In the genomic region with DNA sequence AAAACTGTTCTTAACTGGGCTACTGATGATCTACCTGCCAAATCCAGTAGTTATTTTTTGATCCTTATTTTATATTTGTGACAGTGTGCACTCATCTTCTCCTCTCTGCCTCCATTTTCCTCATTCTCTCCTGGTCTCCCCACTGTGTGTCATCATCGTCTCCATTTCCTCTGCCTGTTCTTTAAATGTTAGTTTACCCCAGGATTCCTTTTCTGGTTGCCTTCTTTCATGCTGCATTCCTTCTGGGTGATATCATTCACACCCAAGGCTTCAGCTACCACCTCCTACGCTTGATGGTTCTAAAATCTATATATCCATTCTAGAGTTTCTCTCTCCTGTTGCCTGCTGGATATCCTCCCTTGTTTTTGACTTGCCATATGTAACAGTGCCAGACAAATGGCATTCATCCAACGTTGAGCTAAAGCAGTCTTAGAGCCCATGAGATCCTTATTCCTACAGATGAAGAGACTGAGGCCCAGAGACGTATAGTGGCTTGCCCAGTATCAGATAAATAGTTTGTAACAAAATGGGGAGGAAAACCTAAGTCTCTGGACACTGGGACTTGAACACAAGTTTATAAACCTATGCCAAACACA, we compare ENCODE assay signal across 1 cellular context.
TF ChIP-seq lines count a peak whose summit lies in the region.

No MANE protein-coding gene starts in this region.

TF ChIP-seq in GM23338, 12 proteins besides CTCF, POLR2A, EP300 and RAD21:
- TF ChIP-seq, protein P1, sequence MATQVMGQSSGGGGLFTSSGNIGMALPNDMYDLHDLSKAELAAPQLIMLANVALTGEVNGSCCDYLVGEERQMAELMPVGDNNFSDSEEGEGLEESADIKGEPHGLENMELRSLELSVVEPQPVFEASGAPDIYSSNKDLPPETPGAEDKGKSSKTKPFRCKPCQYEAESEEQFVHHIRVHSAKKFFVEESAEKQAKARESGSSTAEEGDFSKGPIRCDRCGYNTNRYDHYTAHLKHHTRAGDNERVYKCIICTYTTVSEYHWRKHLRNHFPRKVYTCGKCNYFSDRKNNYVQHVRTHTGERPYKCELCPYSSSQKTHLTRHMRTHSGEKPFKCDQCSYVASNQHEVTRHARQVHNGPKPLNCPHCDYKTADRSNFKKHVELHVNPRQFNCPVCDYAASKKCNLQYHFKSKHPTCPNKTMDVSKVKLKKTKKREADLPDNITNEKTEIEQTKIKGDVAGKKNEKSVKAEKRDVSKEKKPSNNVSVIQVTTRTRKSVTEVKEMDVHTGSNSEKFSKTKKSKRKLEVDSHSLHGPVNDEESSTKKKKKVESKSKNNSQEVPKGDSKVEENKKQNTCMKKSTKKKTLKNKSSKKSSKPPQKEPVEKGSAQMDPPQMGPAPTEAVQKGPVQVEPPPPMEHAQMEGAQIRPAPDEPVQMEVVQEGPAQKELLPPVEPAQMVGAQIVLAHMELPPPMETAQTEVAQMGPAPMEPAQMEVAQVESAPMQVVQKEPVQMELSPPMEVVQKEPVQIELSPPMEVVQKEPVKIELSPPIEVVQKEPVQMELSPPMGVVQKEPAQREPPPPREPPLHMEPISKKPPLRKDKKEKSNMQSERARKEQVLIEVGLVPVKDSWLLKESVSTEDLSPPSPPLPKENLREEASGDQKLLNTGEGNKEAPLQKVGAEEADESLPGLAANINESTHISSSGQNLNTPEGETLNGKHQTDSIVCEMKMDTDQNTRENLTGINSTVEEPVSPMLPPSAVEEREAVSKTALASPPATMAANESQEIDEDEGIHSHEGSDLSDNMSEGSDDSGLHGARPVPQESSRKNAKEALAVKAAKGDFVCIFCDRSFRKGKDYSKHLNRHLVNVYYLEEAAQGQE (IDR thresholded peaks at IDR 0.05; ENCODE audit: unreplicated experiment), result no peak
- TF ChIP-seq CREB1 (CRISPR knock-in tag; IDR thresholded peaks at IDR 0.05; ENCODE audit: low read depth) (no peak), POLR2AphosphoS5 (IDR thresholded peaks at IDR 0.05; ENCODE audit: low read depth) (no peak), JUNB (IDR thresholded peaks at IDR 0.05; ENCODE audit: unreplicated experiment) (no peak), ZNF114 (CRISPR knock-in tag; IDR thresholded peaks at IDR 0.05) (no peak), EZH2phosphoT487 (IDR thresholded peaks at IDR 0.05; ENCODE audit: unreplicated experiment) (no peak), ZNF331 (CRISPR knock-in tag; IDR thresholded peaks at IDR 0.05; ENCODE audit: low read depth) (no peak), NANOG (IDR thresholded peaks at IDR 0.05; ENCODE audit: borderline replicate concordance) (no peak), STAT1 (IDR thresholded peaks at IDR 0.05; ENCODE audit: unreplicated experiment) (no peak), EZH2 (IDR thresholded peaks at IDR 0.05; ENCODE audit: low read depth, unreplicated experiment) (no peak)
- TF ChIP-seq, protein P2, sequence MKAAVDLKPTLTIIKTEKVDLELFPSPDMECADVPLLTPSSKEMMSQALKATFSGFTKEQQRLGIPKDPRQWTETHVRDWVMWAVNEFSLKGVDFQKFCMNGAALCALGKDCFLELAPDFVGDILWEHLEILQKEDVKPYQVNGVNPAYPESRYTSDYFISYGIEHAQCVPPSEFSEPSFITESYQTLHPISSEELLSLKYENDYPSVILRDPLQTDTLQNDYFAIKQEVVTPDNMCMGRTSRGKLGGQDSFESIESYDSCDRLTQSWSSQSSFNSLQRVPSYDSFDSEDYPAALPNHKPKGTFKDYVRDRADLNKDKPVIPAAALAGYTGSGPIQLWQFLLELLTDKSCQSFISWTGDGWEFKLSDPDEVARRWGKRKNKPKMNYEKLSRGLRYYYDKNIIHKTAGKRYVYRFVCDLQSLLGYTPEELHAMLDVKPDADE (IDR thresholded peaks at IDR 0.05), result no peak
- TF ChIP-seq, protein P3, sequence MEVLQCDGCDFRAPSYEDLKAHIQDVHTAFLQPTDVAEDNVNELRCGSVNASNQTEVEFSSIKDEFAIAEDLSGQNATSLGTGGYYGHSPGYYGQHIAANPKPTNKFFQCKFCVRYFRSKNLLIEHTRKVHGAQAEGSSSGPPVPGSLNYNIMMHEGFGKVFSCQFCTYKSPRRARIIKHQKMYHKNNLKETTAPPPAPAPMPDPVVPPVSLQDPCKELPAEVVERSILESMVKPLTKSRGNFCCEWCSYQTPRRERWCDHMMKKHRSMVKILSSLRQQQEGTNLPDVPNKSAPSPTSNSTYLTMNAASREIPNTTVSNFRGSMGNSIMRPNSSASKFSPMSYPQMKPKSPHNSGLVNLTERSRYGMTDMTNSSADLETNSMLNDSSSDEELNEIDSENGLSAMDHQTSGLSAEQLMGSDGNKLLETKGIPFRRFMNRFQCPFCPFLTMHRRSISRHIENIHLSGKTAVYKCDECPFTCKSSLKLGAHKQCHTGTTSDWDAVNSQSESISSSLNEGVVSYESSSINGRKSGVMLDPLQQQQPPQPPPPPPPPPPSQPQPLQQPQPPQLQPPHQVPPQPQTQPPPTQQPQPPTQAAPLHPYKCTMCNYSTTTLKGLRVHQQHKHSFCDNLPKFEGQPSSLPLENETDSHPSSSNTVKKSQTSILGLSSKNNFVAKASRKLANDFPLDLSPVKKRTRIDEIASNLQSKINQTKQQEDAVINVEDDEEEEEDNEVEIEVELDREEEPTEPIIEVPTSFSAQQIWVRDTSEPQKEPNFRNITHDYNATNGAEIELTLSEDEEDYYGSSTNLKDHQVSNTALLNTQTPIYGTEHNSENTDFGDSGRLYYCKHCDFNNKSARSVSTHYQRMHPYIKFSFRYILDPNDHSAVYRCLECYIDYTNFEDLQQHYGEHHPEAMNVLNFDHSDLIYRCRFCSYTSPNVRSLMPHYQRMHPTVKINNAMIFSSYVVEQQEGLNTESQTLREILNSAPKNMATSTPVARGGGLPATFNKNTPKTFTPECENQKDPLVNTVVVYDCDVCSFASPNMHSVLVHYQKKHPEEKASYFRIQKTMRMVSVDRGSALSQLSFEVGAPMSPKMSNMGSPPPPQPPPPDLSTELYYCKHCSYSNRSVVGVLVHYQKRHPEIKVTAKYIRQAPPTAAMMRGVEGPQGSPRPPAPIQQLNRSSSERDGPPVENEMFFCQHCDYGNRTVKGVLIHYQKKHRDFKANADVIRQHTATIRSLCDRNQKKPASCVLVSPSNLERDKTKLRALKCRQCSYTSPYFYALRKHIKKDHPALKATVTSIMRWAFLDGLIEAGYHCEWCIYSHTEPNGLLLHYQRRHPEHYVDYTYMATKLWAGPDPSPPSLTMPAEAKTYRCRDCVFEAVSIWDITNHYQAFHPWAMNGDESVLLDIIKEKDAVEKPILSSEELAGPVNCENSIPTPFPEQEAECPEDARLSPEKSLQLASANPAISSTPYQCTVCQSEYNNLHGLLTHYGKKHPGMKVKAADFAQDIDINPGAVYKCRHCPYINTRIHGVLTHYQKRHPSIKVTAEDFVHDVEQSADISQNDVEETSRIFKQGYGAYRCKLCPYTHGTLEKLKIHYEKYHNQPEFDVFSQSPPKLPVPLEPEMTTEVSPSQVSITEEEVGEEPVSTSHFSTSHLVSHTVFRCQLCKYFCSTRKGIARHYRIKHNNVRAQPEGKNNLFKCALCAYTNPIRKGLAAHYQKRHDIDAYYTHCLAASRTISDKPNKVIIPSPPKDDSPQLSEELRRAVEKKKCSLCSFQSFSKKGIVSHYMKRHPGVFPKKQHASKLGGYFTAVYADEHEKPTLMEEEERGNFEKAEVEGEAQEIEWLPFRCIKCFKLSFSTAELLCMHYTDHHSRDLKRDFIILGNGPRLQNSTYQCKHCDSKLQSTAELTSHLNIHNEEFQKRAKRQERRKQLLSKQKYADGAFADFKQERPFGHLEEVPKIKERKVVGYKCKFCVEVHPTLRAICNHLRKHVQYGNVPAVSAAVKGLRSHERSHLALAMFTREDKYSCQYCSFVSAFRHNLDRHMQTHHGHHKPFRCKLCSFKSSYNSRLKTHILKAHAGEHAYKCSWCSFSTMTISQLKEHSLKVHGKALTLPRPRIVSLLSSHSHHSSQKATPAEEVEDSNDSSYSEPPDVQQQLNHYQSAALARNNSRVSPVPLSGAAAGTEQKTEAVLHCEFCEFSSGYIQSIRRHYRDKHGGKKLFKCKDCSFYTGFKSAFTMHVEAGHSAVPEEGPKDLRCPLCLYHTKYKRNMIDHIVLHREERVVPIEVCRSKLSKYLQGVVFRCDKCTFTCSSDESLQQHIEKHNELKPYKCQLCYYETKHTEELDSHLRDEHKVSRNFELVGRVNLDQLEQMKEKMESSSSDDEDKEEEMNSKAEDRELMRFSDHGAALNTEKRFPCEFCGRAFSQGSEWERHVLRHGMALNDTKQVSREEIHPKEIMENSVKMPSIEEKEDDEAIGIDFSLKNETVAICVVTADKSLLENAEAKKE (CRISPR knock-in tag; IDR thresholded peaks at IDR 0.05), result no peak
